Comparison of ENCODE assay signal across 13 cellular contexts in genomic region chr3:63896332-63897034, GRCh38. TPM values are rescaled to one million over a fixed set of nuclear protein-coding genes. Genes with fewer than 3 reads are reported as not detected.
DNase-seq lines count a peak whose midpoint lies in the region; ATAC-seq and TF ChIP-seq lines count a peak whose summit lies in the region.
"Had no signal": no experiment of that assay in that cellular context is flagged by ENCODE, and none has a peak within 500 bp of the region (broad histone marks: within the 10 kb centered on the region; RNA-seq: fewer than 3 reads in every experiment).

No MANE protein-coding gene starts in this region.

- peaks cover 37% of the 10 kb centered on the region for H3K4me1 Mint-ChIP-seq in activated T-cell treated with anti-CD3 and anti-CD28 coated beads, Interleukin-2, amount 50 U/mL, for 72 hours (ENCODE audit: low read depth)
- H3K4me1 Mint-ChIP-seq in HFFc6 (ENCODE audit: low read depth): peaks cover 22% of the 10 kb centered on the region
- peaks cover 46% of the 10 kb centered on the region for H3K4me1 Mint-ChIP-seq in stimulated activated memory B cell treated with anti-CD40 and anti-IgM and Interleukin-4, amounts not matched to agents 10 μg/mL and 1 μg/mL and 100 μg/mL, for 72 hours

- no peaks in the 10 kb centered on the region for H3K9me3 Mint-ChIP-seq in activated T-cell treated with anti-CD3 and anti-CD28 coated beads, Interleukin-2, amount 50 U/mL, for 72 hours
- no peaks in the 10 kb centered on the region for H3K9me3 Mint-ChIP-seq in HFFc6
- no peaks in the 10 kb centered on the region for H3K9me3 Mint-ChIP-seq in stimulated activated memory B cell treated with anti-CD40 and anti-IgM and Interleukin-4, amounts not matched to agents 10 μg/mL and 1 μg/mL and 100 μg/mL, for 72 hours
- peaks cover 0 to 5% of the 10 kb centered on the region in 2 donors for H3K9me3 Mint-ChIP-seq in activated naive CD4-positive, alpha-beta T cell treated with anti-CD3 and anti-CD28 coated beads, Interleukin-2, amount 50 U/mL, for 72 hours
- H3K9me3 Mint-ChIP-seq: T-helper 1 cell treated with Interleukin-12 subunit alpha and Interleukin-12 subunit beta and Interleukin-4 antibody, amounts not matched to agents 30 μg/mL and 1 μg/mL, for 36 hours had no signal

- peak overlapping the region; percentile 24; the same call in 1 of the 2 replicates for H3K4me2 ChIP-seq in MM.1S (ENCODE audit: low read depth, low read length)

- H3K9me3 ChIP-seq in MM.1S (replicated peaks; ENCODE audit: insufficient read depth, low read length): no peaks in the 10 kb centered on the region

- H3K27ac ChIP-seq in MM.1S (ENCODE audit: low read length): no peak overlapping the region; the same call in 1 of the 2 replicates

- H3K4me3 ChIP-seq in MM.1S (ENCODE audit: low read length): no peak overlapping the region

- TF ChIP-seq CTCF in HFFc6 (IDR thresholded peaks at IDR 0.05) (no peak), MM.1S (IDR thresholded peaks at IDR 0.05; ENCODE audit: low read length) (no peak), omental fat pad (IDR thresholded peaks at IDR 0.05) (no peak)

- H3K9ac ChIP-seq in MM.1S (ENCODE audit: low read length): no peak overlapping the region

- 0 out of 2 replicates have a peak, but pooled peaks cover 2% of the 10 kb centered on the region for H3F3A ChIP-seq in MM.1S (ENCODE audit: insufficient read depth, low read length)

- 0 out of 2 replicates have a peak, but pooled peaks cover 4% of the 10 kb centered on the region for H3K36me3 ChIP-seq in MM.1S (replicated peaks; ENCODE audit: insufficient read depth, low read length)

- peak overlapping the region in 1 of 2 donors; percentile 10 for H3K4me3 Mint-ChIP-seq in activated T-cell treated with anti-CD3 and anti-CD28 coated beads, Interleukin-2, amount 50 U/mL, for 72 hours
- H3K4me3 Mint-ChIP-seq in HFFc6: no peak overlapping the region
- no peak overlapping the region for H3K4me3 Mint-ChIP-seq in stimulated activated memory B cell treated with anti-CD40 and anti-IgM and Interleukin-4, amounts not matched to agents 10 μg/mL and 1 μg/mL and 100 μg/mL, for 72 hours

- no peak for DNase-seq in activated T-cell treated with anti-CD3 and anti-CD28 coated beads, Interleukin-2, amount 50 U/mL, for 72 hours
- no peak for DNase-seq in activated T-cell treated with anti-CD3 and anti-CD28 coated beads, Interleukin-2, amount 50 U/mL, for 48 hours
- no peak for DNase-seq in HFFc6
- DNase-seq in MM.1S: peak; percentile 23
- DNase-seq in LoVo (ENCODE audit: low spot score): no peak
- no peak for DNase-seq in activated naive CD4-positive, alpha-beta T cell treated with anti-CD3 and anti-CD28 coated beads, Interleukin-2, amount 50 U/mL, for 72 hours (ENCODE audit: low spot score in 2 of 2)
- no peak for DNase-seq in omental fat pad (ENCODE audit: low spot score)
- DNase-seq: cerebellar nuclear complex, NCI-H774 had no signal

- H3K27me3 ChIP-seq in MM.1S (replicated peaks; ENCODE audit: insufficient read depth, low read length): no peaks in the 10 kb centered on the region

- H3K4me1 ChIP-seq in MM.1S (ENCODE audit: low read length): peaks cover 20% of the 10 kb centered on the region

- no peaks in the 10 kb centered on the region for H4K20me1 ChIP-seq in MM.1S (ENCODE audit: insufficient read depth, low read length)

- no peak overlapping the region for H2AFZ ChIP-seq in MM.1S (ENCODE audit: low read length)

- peaks cover 9 to 13% of the 10 kb centered on the region in 2 donors for H3K36me3 Mint-ChIP-seq in activated T-cell treated with anti-CD3 and anti-CD28 coated beads, Interleukin-2, amount 50 U/mL, for 72 hours (ENCODE audit: insufficient read depth in 2 of 2)
- peaks cover 20% of the 10 kb centered on the region for H3K36me3 Mint-ChIP-seq in HFFc6 (ENCODE audit: low read depth)
- H3K36me3 Mint-ChIP-seq in stimulated activated memory B cell treated with anti-CD40 and anti-IgM and Interleukin-4, amounts not matched to agents 10 μg/mL and 1 μg/mL and 100 μg/mL, for 72 hours: peaks cover 29% of the 10 kb centered on the region
- peaks cover 11 to 50% of the 10 kb centered on the region in 2 donors for H3K36me3 Mint-ChIP-seq in activated naive CD4-positive, alpha-beta T cell treated with anti-CD3 and anti-CD28 coated beads, Interleukin-2, amount 50 U/mL, for 72 hours

- peaks cover 52% of the 10 kb centered on the region for H3K79me2 ChIP-seq in MM.1S (ENCODE audit: low read length)

- no peaks in the 10 kb centered on the region for H3K27me3 Mint-ChIP-seq in activated T-cell treated with anti-CD3 and anti-CD28 coated beads, Interleukin-2, amount 50 U/mL, for 72 hours (ENCODE audit: low read depth)
- no peaks in the 10 kb centered on the region; the same call in 1 of the 2 replicates for H3K27me3 Mint-ChIP-seq in HFFc6 (ENCODE audit: insufficient read depth)
- H3K27me3 Mint-ChIP-seq in stimulated activated memory B cell treated with anti-CD40 and anti-IgM and Interleukin-4, amounts not matched to agents 10 μg/mL and 1 μg/mL and 100 μg/mL, for 72 hours: no peaks in the 10 kb centered on the region

- H3K27ac Mint-ChIP-seq in activated T-cell treated with anti-CD3 and anti-CD28 coated beads, Interleukin-2, amount 50 U/mL, for 72 hours: peak overlapping the region; percentile 67
- H3K27ac Mint-ChIP-seq in HFFc6: peak overlapping the region; percentile 29; the same call in 1 of the 2 replicates
- peak overlapping the region; percentile 61 for H3K27ac Mint-ChIP-seq in stimulated activated memory B cell treated with anti-CD40 and anti-IgM and Interleukin-4, amounts not matched to agents 10 μg/mL and 1 μg/mL and 100 μg/mL, for 72 hours
- H3K27ac Mint-ChIP-seq in activated naive CD4-positive, alpha-beta T cell treated with anti-CD3 and anti-CD28 coated beads, Interleukin-2, amount 50 U/mL, for 72 hours: no peak overlapping the region

- no peaks in the 10 kb centered on the region for H3K9me2 ChIP-seq in MM.1S (replicated peaks; ENCODE audit: insufficient read depth, low read length)

- ATAC-seq in activated T-cell treated with anti-CD3 and anti-CD28 coated beads, Interleukin-2, amount 50 U/mL, for 72 hours (replicated peaks in 1 of 2): no peak
- no peak for ATAC-seq in stimulated activated memory B cell treated with anti-CD40 and anti-IgM and Interleukin-4, amounts not matched to agents 10 μg/mL and 1 μg/mL and 100 μg/mL, for 72 hours
- no peak for ATAC-seq in activated naive CD4-positive, alpha-beta T cell treated with anti-CD3 and anti-CD28 coated beads, Interleukin-2, amount 50 U/mL, for 72 hours
- no peak for ATAC-seq in omental fat pad (ENCODE audit: low FRiP score)

RNA-seq across cellular contexts. Expression of gene SCAANT1, which starts 15.7 kb away (rescaled TPM):
- total RNA-seq in activated T-cell treated with anti-CD3 and anti-CD28 coated beads, Interleukin-2, amount 50 U/mL, for 72 hours: not detected
- not detected for total RNA-seq in HFFc6 (2021; fragmentation: NEBNext Ultra II Directional; extraction: Animal tissue kit (Norgen Biotek cat#: 25700))
- total RNA-seq in activated naive CD4-positive, alpha-beta T cell treated with anti-CD3 and anti-CD28 coated beads, Interleukin-2, amount 50 U/mL, for 72 hours: not detected
- total RNA-seq in omental fat pad: not detected
- total RNA-seq: fibroblast of villous mesenchyme, LHCN-M2 had no signal

RNA-seq across cellular contexts. Expression of gene ATXN7, which starts 32.8 kb away (rescaled TPM):
- total RNA-seq in activated T-cell treated with anti-CD3 and anti-CD28 coated beads, Interleukin-2, amount 50 U/mL, for 72 hours: 10 to 100 TPM; 49.9 to 51.3 TPM
- total RNA-seq in HFFc6 (2021; fragmentation: NEBNext Ultra II Directional; extraction: Animal tissue kit (Norgen Biotek cat#: 25700)): 10 to 100 TPM; 11.5 to 18.4 (median 15.2) TPM
- total RNA-seq in activated naive CD4-positive, alpha-beta T cell treated with anti-CD3 and anti-CD28 coated beads, Interleukin-2, amount 50 U/mL, for 72 hours: 10 to 100 TPM; 28.6 to 54.9 TPM
- total RNA-seq in omental fat pad: 10 to 100 TPM; 22.5 to 74.5 (median 31.1) TPM

RNA-seq across cellular contexts. Expression of gene THOC7, which starts 32.9 kb away (rescaled TPM):
- total RNA-seq in activated T-cell treated with anti-CD3 and anti-CD28 coated beads, Interleukin-2, amount 50 U/mL, for 72 hours: 10 to 100 TPM; 79.0 to 80.9 TPM
- 10 to 100 TPM; 68.2 to 82.5 (median 74.3) TPM for total RNA-seq in HFFc6 (2021; fragmentation: NEBNext Ultra II Directional; extraction: Animal tissue kit (Norgen Biotek cat#: 25700))
- 10 to 100 TPM; 15.6 to 89.2 TPM for total RNA-seq in activated naive CD4-positive, alpha-beta T cell treated with anti-CD3 and anti-CD28 coated beads, Interleukin-2, amount 50 U/mL, for 72 hours
- total RNA-seq in omental fat pad: 10 to 100 TPM; 39.2 to 68.7 (median 41.8) TPM

Comparison
In these comparisons a context has a peak if more than half of its experiments do, and no peak if none do; other contexts are left out.
1. H3K27ac Mint-ChIP-seq: peak in activated T-cell treated with anti-CD3 and anti-CD28 coated beads, Interleukin-2, amount 50 U/mL, for 72 hours (single experiment), HFFc6 (single experiment) and stimulated activated memory B cell treated with anti-CD40 and anti-IgM and Interleukin-4, amounts not matched to agents 10 μg/mL and 1 μg/mL and 100 μg/mL, for 72 hours (single experiment); none in activated naive CD4-positive, alpha-beta T cell treated with anti-CD3 and anti-CD28 coated beads, Interleukin-2, amount 50 U/mL, for 72 hours (0 of 2).